ENCODE assay signal across 18 cellular contexts in the genomic region with DNA sequence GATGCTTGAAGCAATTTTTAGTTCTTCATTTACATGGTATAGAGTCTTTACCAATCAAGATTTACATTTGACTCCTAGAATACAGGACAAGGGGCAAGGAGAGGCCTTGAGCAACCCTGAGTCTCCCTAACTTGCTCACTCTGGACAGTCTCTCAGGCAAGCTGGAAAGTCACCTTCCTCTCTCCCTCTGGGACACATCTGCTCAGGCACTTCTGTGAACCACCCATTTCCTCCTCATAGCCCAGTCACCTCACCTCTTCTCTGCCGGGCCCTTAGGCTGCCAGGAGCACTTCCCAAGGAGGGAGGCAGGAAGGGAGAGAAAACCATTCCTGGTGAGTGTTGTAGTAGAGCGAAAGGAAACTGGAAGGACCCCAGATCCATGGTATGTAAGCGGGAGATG.
"Had no signal": no experiment of that assay in that cellular context is flagged by ENCODE, and none has a peak within 500 bp of the region (broad histone marks: within the 10 kb centered on the region; RNA-seq: fewer than 3 reads in every experiment).

No MANE protein-coding gene starts in this region.

- H3K9me3 Mint-ChIP-seq: activated B cell treated with CpG ODN at 0.5 μM for 24 hours; activated CD4-positive, alpha-beta memory T cell treated with anti-CD3 and anti-CD28 coated beads for 36 hours; activated naive CD8-positive, alpha-beta T cell treated with anti-CD3 and anti-CD28 coated beads, Interleukin-2, amount 10 ng/mL, durations not matched to agents 7 days and 5 days; activated T-helper 1 cell treated with anti-CD3 and anti-CD28 coated beads, Interleukin-12 subunit alpha, Interleukin-12 subunit beta, Interleukin-2, Interleukin-4 antibody, amounts not matched to agents 30 ng/mL and 10 ng/mL and 1 ng/mL, durations not matched to agents 14 hours and 24 hours and 36 hours; stimulated activated memory B cell treated with anti-CD40 and anti-IgM and Interleukin-4, amounts not matched to agents 10 μg/mL and 1 μg/mL and 100 μg/mL, for 72 hours; T-helper 2 cell treated with Interferon-gamma antibody and Interleukin-4, amounts not matched to agents 5 μg/mL and 100 μg/mL, for 36 hours had no signal

- H3K27me3 Mint-ChIP-seq: activated B cell treated with CpG ODN at 0.5 μM for 24 hours; activated CD4-positive, alpha-beta memory T cell treated with anti-CD3 and anti-CD28 coated beads for 36 hours; activated naive CD8-positive, alpha-beta T cell treated with anti-CD3 and anti-CD28 coated beads, Interleukin-2, amount 10 ng/mL, durations not matched to agents 7 days and 5 days had no signal

- H3K4me3 ChIP-seq: body of pancreas, esophagus muscularis mucosa, right lobe of liver, smooth muscle cell had no signal

- H3K36me3 ChIP-seq: right lobe of liver had no signal

- H3K4me1 Mint-ChIP-seq: activated B cell treated with CpG ODN at 0.5 μM for 24 hours had no signal

- ATAC-seq: body of pancreas; stimulated activated memory B cell treated with anti-CD40 and anti-IgM and Interleukin-4, amounts not matched to agents 10 μg/mL and 1 μg/mL and 100 μg/mL, for 72 hours had no signal

- H3K27ac ChIP-seq: body of pancreas, esophagus muscularis mucosa had no signal

- H3K4me2 ChIP-seq: smooth muscle cell had no signal

- H3K9me3 ChIP-seq: body of pancreas, esophagus muscularis mucosa, right lobe of liver had no signal

- H3K4me3 Mint-ChIP-seq: activated B cell treated with CpG ODN at 0.5 μM for 24 hours; activated CD4-positive, alpha-beta memory T cell treated with anti-CD3 and anti-CD28 coated beads for 36 hours; activated naive CD8-positive, alpha-beta T cell treated with anti-CD3 and anti-CD28 coated beads, Interleukin-2, amount 10 ng/mL, durations not matched to agents 7 days and 5 days; activated T-helper 1 cell treated with anti-CD3 and anti-CD28 coated beads, Interleukin-12 subunit alpha, Interleukin-12 subunit beta, Interleukin-2, Interleukin-4 antibody, amounts not matched to agents 30 ng/mL and 10 ng/mL and 1 ng/mL, durations not matched to agents 14 hours and 24 hours and 36 hours; stimulated activated memory B cell treated with anti-CD40 and anti-IgM and Interleukin-4, amounts not matched to agents 10 μg/mL and 1 μg/mL and 100 μg/mL, for 72 hours; T-helper 2 cell treated with Interferon-gamma antibody and Interleukin-4, amounts not matched to agents 5 μg/mL and 100 μg/mL, for 36 hours had no signal

- H3K4me1 ChIP-seq: body of pancreas, right lobe of liver had no signal

- DNase-seq: activated B cell treated with CpG ODN at 0.5 μM for 24 hours; activated CD4-positive, alpha-beta memory T cell treated with anti-CD3 and anti-CD28 coated beads for 36 hours; activated CD4-positive, alpha-beta T cell treated with anti-CD3 and anti-CD28 coated beads for 4 hours; activated naive CD4-positive, alpha-beta T cell; activated naive CD8-positive, alpha-beta T cell treated with anti-CD3 and anti-CD28 coated beads, Interleukin-2, amount 10 ng/mL, durations not matched to agents 7 days and 5 days; activated T-cell treated with anti-CD3 and anti-CD28 coated beads for 4 hours; amygdala; body of pancreas; central memory CD4-positive, alpha-beta T cell; effector CD4-positive, alpha-beta T cell; mammary epithelial cell; right lobe of liver; stimulated activated CD4-positive, alpha-beta T cell treated with anti-CD3 and anti-CD28 coated beads, Interleukin-4, amount 100 ng/mL, for 24 hours had no signal

- H3K27me3 ChIP-seq: body of pancreas, esophagus muscularis mucosa, right lobe of liver had no signal

- H3K27ac Mint-ChIP-seq: activated B cell treated with CpG ODN at 0.5 μM for 24 hours; activated CD4-positive, alpha-beta memory T cell treated with anti-CD3 and anti-CD28 coated beads for 36 hours; activated naive CD8-positive, alpha-beta T cell treated with anti-CD3 and anti-CD28 coated beads, Interleukin-2, amount 10 ng/mL, durations not matched to agents 7 days and 5 days; activated T-helper 1 cell treated with anti-CD3 and anti-CD28 coated beads, Interleukin-12 subunit alpha, Interleukin-12 subunit beta, Interleukin-2, Interleukin-4 antibody, amounts not matched to agents 30 ng/mL and 10 ng/mL and 1 ng/mL, durations not matched to agents 14 hours and 24 hours and 36 hours; stimulated activated memory B cell treated with anti-CD40 and anti-IgM and Interleukin-4, amounts not matched to agents 10 μg/mL and 1 μg/mL and 100 μg/mL, for 72 hours; T-helper 2 cell treated with Interferon-gamma antibody and Interleukin-4, amounts not matched to agents 5 μg/mL and 100 μg/mL, for 36 hours had no signal

- H3K36me3 Mint-ChIP-seq: activated CD4-positive, alpha-beta memory T cell treated with anti-CD3 and anti-CD28 coated beads for 36 hours; activated naive CD8-positive, alpha-beta T cell treated with anti-CD3 and anti-CD28 coated beads, Interleukin-2, amount 10 ng/mL, durations not matched to agents 7 days and 5 days; stimulated activated memory B cell treated with anti-CD40 and anti-IgM and Interleukin-4, amounts not matched to agents 10 μg/mL and 1 μg/mL and 100 μg/mL, for 72 hours had no signal
